ENCODE assay signal across 9 cellular contexts in the genomic region with DNA sequence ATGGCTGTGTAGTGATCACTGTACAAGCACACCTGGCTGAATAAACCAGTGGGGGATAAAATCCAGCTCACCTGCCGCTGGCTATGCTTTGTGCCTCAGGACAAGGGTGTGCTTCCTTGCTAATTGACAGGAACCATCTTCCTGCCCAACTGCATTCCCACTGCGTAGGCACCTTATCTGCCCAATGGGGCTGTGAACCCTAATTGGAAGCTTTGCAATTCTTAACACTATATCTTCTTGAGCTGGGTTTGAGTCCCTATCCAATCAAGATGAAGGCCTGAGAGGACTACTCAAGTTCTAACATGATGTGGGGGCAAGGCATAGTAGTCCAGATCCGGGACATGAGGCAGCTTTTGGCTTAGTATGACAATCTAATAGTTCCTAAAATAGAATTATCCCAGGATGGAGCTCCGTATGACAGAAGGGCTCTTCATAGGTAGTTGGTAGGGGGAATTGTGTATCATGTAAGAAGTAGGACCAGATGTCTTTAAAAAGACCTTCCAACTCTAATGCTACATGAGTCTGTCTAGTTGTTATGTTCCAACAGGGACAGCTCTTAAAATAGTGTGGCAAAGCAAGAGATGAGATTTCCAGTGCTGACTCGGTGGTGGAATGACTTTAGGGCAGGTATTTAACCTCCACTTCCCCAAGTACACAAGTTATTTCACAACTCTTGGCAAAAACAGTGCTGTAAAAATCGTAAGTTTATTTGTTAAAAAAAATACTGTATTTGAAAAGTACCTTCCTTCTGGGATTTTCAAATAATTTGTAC. TPM values are rescaled to one million over a fixed set of nuclear protein-coding genes. Genes with fewer than 3 reads are reported as not detected.
DNase-seq lines count a peak whose midpoint lies in the region; TF ChIP-seq lines count a peak whose summit lies in the region.
"Had no signal": no experiment of that assay in that cellular context is flagged by ENCODE, and none has a peak within 500 bp of the region (broad histone marks: within the 10 kb centered on the region; RNA-seq: fewer than 3 reads in every experiment).

No MANE protein-coding gene starts in this region.

- WGBS in esophagus muscularis mucosa, result 58% methylated on average over 5 of the region's 6 CpGs
- WGBS in stomach, 5 donors, result 44 to 56% (median 50%) methylated on average over 6 of the region's 6 CpGs

- H3K4me3 ChIP-seq in esophagus muscularis mucosa, result peak overlapping the region in 1 of 4 donors; percentile 91
- peak overlapping the region in 3 of 4 donors; percentile 82 to 83 (median 82) for H3K4me3 ChIP-seq in stomach

- TF ChIP-seq EP300 in esophagus muscularis mucosa (IDR thresholded peaks at IDR 0.05) (no peak), stomach (IDR thresholded peaks at IDR 0.05) (no peak)

- H3K4me1 ChIP-seq in esophagus muscularis mucosa (peaks cover 58 to 87% (median 82%) of the 10 kb centered on the region in 4 donors), stomach (peaks cover 64 to 90% (median 81%) of the 10 kb centered on the region in 4 donors)

- DNase-seq in NCI-H146 (lab: John Stamatoyannopoulos, UW), result peak; percentile 34
- DNase-seq in NCI-H146 treated with DMSO at 0.1 percent for 48 hours (lab: John Stamatoyannopoulos, UW; ENCODE audit: unreplicated experiment), result no peak
- no peak for DNase-seq in esophagus muscularis mucosa (ENCODE audit: extremely low spot score)
- no peak for DNase-seq in stomach
- no peak for DNase-seq in NCI-H1105 (lab: John Stamatoyannopoulos, UW)
- no peak for DNase-seq in OCI-M1 (lab: John Stamatoyannopoulos, UW)
- DNase-seq: 8988T; activated CD4-positive, alpha-beta T cell treated with anti-CD3 and anti-CD28 coated beads, Interleukin-2, amount 50 U/mL, for 1 hour; Peyer's patch had no signal

- H3K9me3 ChIP-seq in esophagus muscularis mucosa, result no peaks in the 10 kb centered on the region
- H3K9me3 ChIP-seq in stomach, result no peaks in the 10 kb centered on the region
- H3K9me3 ChIP-seq: Peyer's patch had no signal

- TF ChIP-seq CTCF in esophagus muscularis mucosa (IDR thresholded peaks at IDR 0.05), result no peak
- TF ChIP-seq CTCF in stomach (IDR thresholded peaks at IDR 0.05), result no peak

- H3K36me3 ChIP-seq in esophagus muscularis mucosa (peaks cover 0 to 46% (median 28%) of the 10 kb centered on the region in 4 donors), stomach (peaks cover 9 to 46% (median 31%) of the 10 kb centered on the region in 4 donors)

- intact Hi-C loops in esophagus muscularis mucosa (cut with DNase I) (loop anchor here (5.0 kb wide), 1 partner anchor 172 kb away; no protein-coding TSS in a partner anchor), stomach (cut with DNase I; ENCODE audit: low total_unique reads) (no loop called here)

- TF ChIP-seq POLR2A in esophagus muscularis mucosa (IDR thresholded peaks at IDR 0.05; ENCODE audit: low read depth) (no peak), stomach (IDR thresholded peaks at IDR 0.05) (no peak)

- H3K27ac ChIP-seq in esophagus muscularis mucosa (replicated peaks in 1 of 4), result peak overlapping the region; percentile 39 to 95 (median 75)
- peak overlapping the region in 4 of 5 donors; percentile 83 to 94 (median 90) for H3K27ac ChIP-seq in stomach

- H3K27me3 ChIP-seq in esophagus muscularis mucosa (no peaks in the 10 kb centered on the region), stomach (no peaks in the 10 kb centered on the region)
- H3K27me3 ChIP-seq: Peyer's patch had no signal

RNA-seq across cellular contexts. Expression of gene TMEM150A, which starts 2.3 kb away (rescaled TPM):
- total RNA-seq in esophagus muscularis mucosa, result 10 to 100 TPM; 22.9 to 36.7 (median 27.5) TPM
- total RNA-seq in stomach, result 10 to 100 TPM in 3 of 5 donors, 1 to 10 TPM in 1, not detected in 1; 5.0 to 62.4 (median 24.9) TPM
- polyA plus RNA-seq in stomach, result 10 to 100 TPM; 15.9 to 27.8 (median 21.3) TPM

RNA-seq across cellular contexts. Expression of gene C2orf68, which starts 7.1 kb away (rescaled TPM):
- total RNA-seq in esophagus muscularis mucosa (10 to 100 TPM in 3 of 4 donors, 1 to 10 TPM in 1; 9.1 to 25.7 (median 16.7) TPM), stomach (10 to 100 TPM; 12.7 to 40.8 (median 19.7) TPM)
- 10 to 100 TPM; 19.9 to 22.5 (median 20.5) TPM for polyA plus RNA-seq in stomach

RNA-seq across cellular contexts. Expression of gene RNF181, which starts 9.2 kb away (rescaled TPM):
- total RNA-seq in esophagus muscularis mucosa (100 to 1,000 TPM; 133 to 142 (median 138) TPM), stomach (100 to 1,000 TPM in 1 of 5 donors, 10 to 100 TPM in 3, not detected in 1; 11.3 to 143 (median 79.1) TPM)
- 100 to 1,000 TPM; 217 to 272 (median 223) TPM for polyA plus RNA-seq in stomach

RNA-seq across cellular contexts. Expression of gene USP39, which starts 11.2 kb away (rescaled TPM):
- total RNA-seq in esophagus muscularis mucosa (10 to 100 TPM; 50.2 to 62.7 (median 60.6) TPM), stomach (100 to 1,000 TPM in 2 of 5 donors, 10 to 100 TPM in 3; 17.5 to 454 (median 51.0) TPM)
- 10 to 100 TPM; 30.9 to 38.6 (median 37.5) TPM for polyA plus RNA-seq in stomach

RNA-seq across cellular contexts. Expression of gene VAMP5, which starts 20.5 kb away (rescaled TPM):
- total RNA-seq in esophagus muscularis mucosa (10 to 100 TPM; 35.6 to 50.7 (median 42.0) TPM), stomach (10 to 100 TPM in 4 of 5 donors, 1 to 10 TPM in 1; 7.7 to 82.6 (median 29.5) TPM)
- 10 to 100 TPM; 87.7 to 95.1 (median 90.4) TPM for polyA plus RNA-seq in stomach
